Comparison of ENCODE assay signal across 1 cellular context in genomic region chr5:12626556-12626955, GRCh38.
TF ChIP-seq lines count a peak whose summit lies in the region.

No MANE protein-coding gene starts in this region.

TF ChIP-seq in H1, 55 proteins besides CTCF, POLR2A, EP300 and RAD21 (continued from another document):
- no peak for TF ChIP-seq CHD7 (IDR thresholded peaks at IDR 0.05; ENCODE audit: insufficient replicate concordance, low read length)
- TF ChIP-seq SP4 (IDR thresholded peaks at IDR 0.05; ENCODE audit: low read length): no peak
- no peak for TF ChIP-seq TCF12 (IDR thresholded peaks at IDR 0.05; ENCODE audit: low read depth, low read length)
- no peak for TF ChIP-seq SP2 (IDR thresholded peaks at IDR 0.05; ENCODE audit: low read length)
- no peak for TF ChIP-seq ZNF274 (IDR thresholded peaks at IDR 0.05; ENCODE audit: borderline replicate concordance, extremely low read depth, low read length)
- no peak for TF ChIP-seq EGR1 (IDR thresholded peaks at IDR 0.05; ENCODE audit: borderline replicate concordance, low read depth, low read length)
- TF ChIP-seq RBBP5 (IDR thresholded peaks at IDR 0.05; ENCODE audit: borderline replicate concordance, low read depth, low read length): no peak
- TF ChIP-seq TBP (IDR thresholded peaks at IDR 0.05; ENCODE audit: low read depth, low read length): no peak
